ENCODE assay signal across 8 cellular contexts in the genomic region with DNA sequence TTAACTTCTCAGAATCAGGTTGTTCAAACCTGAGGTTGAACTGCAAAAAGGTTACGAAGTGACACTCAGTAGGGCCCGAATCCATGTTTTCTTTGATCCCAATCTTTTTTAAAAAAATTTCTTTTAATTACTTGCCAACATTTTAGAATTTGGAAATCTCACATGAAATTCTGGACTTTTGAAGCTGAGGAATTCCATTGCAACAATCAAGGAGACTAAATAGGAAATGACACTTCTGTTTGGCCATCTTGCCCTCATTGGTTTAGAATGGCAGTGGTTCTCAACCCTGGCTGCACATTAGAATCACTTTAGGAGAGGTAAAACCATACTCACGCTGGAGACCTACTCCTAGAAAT. TPM values are rescaled to one million over a fixed set of nuclear protein-coding genes. Genes with fewer than 3 reads are reported as not detected.
DNase-seq lines count a peak whose midpoint lies in the region; ATAC-seq and TF ChIP-seq lines count a peak whose summit lies in the region.

No MANE protein-coding gene starts in this region.

- H3K4me3 ChIP-seq in OCI-LY3 (ENCODE audit: low read length) (peak overlapping the region; percentile 93), epithelial cell of proximal tubule (ENCODE audit: low read depth, low read length) (peak overlapping the region; percentile 91)

- peaks cover 16% of the 10 kb centered on the region for H3K4me1 Mint-ChIP-seq in progenitor cell of endocrine pancreas (ENCODE audit: low read depth)

- H4K20me1 ChIP-seq in OCI-LY3 (ENCODE audit: insufficient read depth, low read length) = no peaks in the 10 kb centered on the region

- peaks cover 42% of the 10 kb centered on the region for H3K79me2 ChIP-seq in OCI-LY3 (ENCODE audit: low read length)

- H3K4me1 ChIP-seq in OCI-LY3 (ENCODE audit: low read length) = peaks cover 20% of the 10 kb centered on the region

- H3K27me3 Mint-ChIP-seq in progenitor cell of endocrine pancreas = no peaks in the 10 kb centered on the region

- H3K9ac ChIP-seq in OCI-LY3 (ENCODE audit: low read length) = peak overlapping the region; percentile 64

- H3K27me3 ChIP-seq in OCI-LY3 (ENCODE audit: low read depth, low read length) = no peaks in the 10 kb centered on the region

- peak overlapping the region; percentile 66 for H3K4me2 ChIP-seq in OCI-LY3 (ENCODE audit: low read length)

- peak overlapping the region; percentile 50; the same call in 1 of the 2 replicates for H2AFZ ChIP-seq in OCI-LY3 (ENCODE audit: low read depth, low read length)

- no peak for DNase-seq in epithelial cell of proximal tubule (ENCODE audit: low read depth)
- no peak for DNase-seq in progenitor cell of endocrine pancreas (ENCODE audit: low spot score, unreplicated experiment)
- DNase-seq in dermis blood vessel endothelial cell = no peak
- no peak for DNase-seq in DMS114 treated with DMSO at 0.1 percent for 48 hours (lab: John Stamatoyannopoulos, UW; ENCODE audit: unreplicated experiment)
- no peak for DNase-seq in NCI-H2196 (lab: John Stamatoyannopoulos, UW; ENCODE audit: unreplicated experiment)

- peak overlapping the region; percentile 97 for H3K27ac Mint-ChIP-seq in progenitor cell of endocrine pancreas

- peak overlapping the region; percentile 98 for H3K4me3 Mint-ChIP-seq in progenitor cell of endocrine pancreas (ENCODE audit: low read depth)

- peak overlapping the region; percentile 30 for H3K27ac ChIP-seq in OCI-LY3 (ENCODE audit: low read length)

- H3K36me3 Mint-ChIP-seq in progenitor cell of endocrine pancreas (ENCODE audit: insufficient read depth) = no peaks in the 10 kb centered on the region

- no peaks in the 10 kb centered on the region for H3K9me3 ChIP-seq in OCI-LY3 (ENCODE audit: insufficient read depth, low read length)

- ATAC-seq in GM18909 (IDR thresholded peaks at IDR 0.05; ENCODE audit: poor library complexity, unreplicated experiment) = peak; percentile 3
- ATAC-seq in GM18502 (IDR thresholded peaks at IDR 0.05; ENCODE audit: poor library complexity, unreplicated experiment) = no peak

- TF ChIP-seq CTCF in OCI-LY3 (IDR thresholded peaks at IDR 0.05; ENCODE audit: low read depth, low read length) (no peak), epithelial cell of proximal tubule (conservative IDR thresholded peaks at IDR 0.05; ENCODE audit: low read depth, low read length) (no peak), progenitor cell of endocrine pancreas (IDR thresholded peaks at IDR 0.05; ENCODE audit: unreplicated experiment) (no peak)

- H3K36me3 ChIP-seq in OCI-LY3 (replicated peaks; ENCODE audit: low read depth, low read length) = peaks cover 5% of the 10 kb centered on the region

- no peaks in the 10 kb centered on the region for H3K9me3 Mint-ChIP-seq in progenitor cell of endocrine pancreas (ENCODE audit: low read depth)

RNA-seq across cellular contexts. Expression of a gene that starts 0.5 kb away (rescaled TPM):
- total RNA-seq in epithelial cell of proximal tubule (83.0 and 105 TPM in 2 replicates), progenitor cell of endocrine pancreas (139 and 153 TPM in 2 replicates), dermis blood vessel endothelial cell (69.8 and 111 TPM in 2 replicates)
